13 cellular contexts compared by ENCODE assay signal in the genomic region with DNA sequence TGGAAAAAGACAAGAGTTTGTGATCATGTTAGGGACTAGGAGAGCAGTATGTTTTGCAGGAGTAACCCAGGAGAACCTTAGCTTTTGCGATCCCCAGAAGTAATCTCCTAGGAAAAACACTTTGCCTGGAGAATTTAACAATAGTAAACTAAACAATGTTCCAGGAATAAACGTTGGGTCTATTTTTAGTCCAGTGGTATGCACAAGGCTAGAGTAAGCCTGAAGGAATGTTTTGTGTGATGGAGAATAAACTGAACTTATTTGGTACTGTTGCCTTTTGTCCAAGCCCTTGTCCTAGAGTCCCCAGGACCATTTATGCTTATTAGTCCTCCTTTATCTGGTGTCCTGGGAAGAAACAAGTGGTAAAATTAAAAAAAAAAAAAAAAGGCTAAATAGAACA. TPM values are rescaled to one million over a fixed set of nuclear protein-coding genes. Genes with fewer than 3 reads are reported as not detected.
DNase-seq lines count a peak whose midpoint lies in the region; ATAC-seq and TF ChIP-seq lines count a peak whose summit lies in the region.
"Had no signal": no experiment of that assay in that cellular context is flagged by ENCODE, and none has a peak within 500 bp of the region (broad histone marks: within the 10 kb centered on the region; RNA-seq: fewer than 3 reads in every experiment).

No MANE protein-coding gene starts in this region.

- H2AFZ ChIP-seq in GM23248 (peak overlapping the region; percentile 36; the same call in 1 of the 2 replicates), neuronal stem cell (ENCODE audit: low read length) (no peak overlapping the region)

- no peaks in the 10 kb centered on the region for H3K36me3 ChIP-seq in GM23248 (ENCODE audit: low read depth)
- H3K36me3 ChIP-seq in heart left ventricle, result no peaks in the 10 kb centered on the region
- no peaks in the 10 kb centered on the region for H3K36me3 ChIP-seq in neuronal stem cell (replicated peaks in 1 of 2; ENCODE audit: control insufficient read depth in 2 of 2, insufficient read depth in 2 of 2, low read length in 2 of 2)
- H3K36me3 ChIP-seq: prostate gland had no signal

- H4K8ac ChIP-seq in neuronal stem cell (ENCODE audit: low read depth, low read length), result no peak overlapping the region

- H3K18ac ChIP-seq in neuronal stem cell (ENCODE audit: low read length), result no peak overlapping the region

- DNase-seq in GM23248 (peak; percentile 69), astrocyte of the cerebellum (ENCODE audit: low read depth) (peak; percentile 18), heart left ventricle (no peak), smooth muscle cell of the brain vasculature (ENCODE audit: low read depth, low spot score) (peak; percentile 15), SKM-1 treated with dmso at 0.1 percent for 144 hours (lab: John Stamatoyannopoulos, UW; ENCODE audit: unreplicated experiment) (no peak), NCI-H1105 (lab: John Stamatoyannopoulos, UW) (no peak), neuronal stem cell (ENCODE audit: low spot score) (no peak)
- no peak for DNase-seq in activated CD4-positive, alpha-beta T cell treated with anti-CD3 and anti-CD28 coated beads, Interleukin-2, amount 50 U/mL, for 48 hours
- DNase-seq: activated B cell treated with CpG ODN at 0.5 μM for 24 hours; GF-D8; NCI-H146; stimulated activated naive CD8-positive, alpha-beta T cell treated with anti-CD3 and anti-CD28 coated beads, Interleukin-15, Interleukin-2, amounts not matched to agents 100 U/mL and 50 U/mL, for 24 hours had no signal

- H3K4me1 ChIP-seq in GM23248 (ENCODE audit: insufficient read depth) (peaks cover 13% of the 10 kb centered on the region), heart left ventricle (peaks cover 0 to 20% (median 7%) of the 10 kb centered on the region in 12 donors), neuronal stem cell (ENCODE audit: control insufficient read depth in 2 of 2, insufficient read depth in 1 of 2, low read depth in 1 of 2, low read length in 2 of 2) (no peaks in the 10 kb centered on the region)
- H3K4me1 ChIP-seq: prostate gland had no signal

- H3K9me3 ChIP-seq in GM23248 (ENCODE audit: low read depth) (no peaks in the 10 kb centered on the region), heart left ventricle (no peaks in the 10 kb centered on the region), neuronal stem cell (replicated peaks in 1 of 2; ENCODE audit: control insufficient read depth in 2 of 2, insufficient read depth in 1 of 2, low read depth in 1 of 2, low read length in 2 of 2) (no peaks in the 10 kb centered on the region)
- H3K9me3 ChIP-seq: prostate gland had no signal

- no peak overlapping the region for H3K23ac ChIP-seq in neuronal stem cell (ENCODE audit: low read depth, low read length, poor library complexity)

- H3K4ac ChIP-seq in neuronal stem cell (ENCODE audit: low read length), result no peak overlapping the region

- no peaks in the 10 kb centered on the region for H3K9me2 ChIP-seq in GM23248 (ENCODE audit: insufficient read depth)

- in situ Hi-C loops in GM23248 (cut with MboI), result no loop called here
- in situ Hi-C loops in astrocyte of the cerebellum (cut with HindIII; ENCODE audit: low sequenced_read_pairs), result no loop called here

- H2AK5ac ChIP-seq in neuronal stem cell (ENCODE audit: low read depth, low read length), result no peak overlapping the region

- no peak overlapping the region for H2BK15ac ChIP-seq in neuronal stem cell (ENCODE audit: low read length)

- H3F3A ChIP-seq in GM23248 (ENCODE audit: insufficient read depth), result no peaks in the 10 kb centered on the region

- TF ChIP-seq POLR2A in heart left ventricle (IDR thresholded peaks at IDR 0.05), result no peak

- intact Hi-C loops in heart left ventricle (cut with DNase I), result no loop called here

- H2BK120ac ChIP-seq in neuronal stem cell (ENCODE audit: low read depth, low read length), result no peak overlapping the region

- no peaks in the 10 kb centered on the region for H3K79me1 ChIP-seq in neuronal stem cell (ENCODE audit: low read depth, low read length)

- peak; percentile 69 to 93 (median 86) for ATAC-seq in heart left ventricle
- ATAC-seq: stimulated activated naive CD8-positive, alpha-beta T cell treated with anti-CD3 and anti-CD28 coated beads, Interleukin-15, Interleukin-2, amounts not matched to agents 100 U/mL and 50 U/mL, for 24 hours had no signal

- no peak overlapping the region for H2BK5ac ChIP-seq in neuronal stem cell (ENCODE audit: low read length)

- peak overlapping the region; percentile 28 for H3K4me2 ChIP-seq in GM23248 (ENCODE audit: unreplicated experiment)
- H3K4me2 ChIP-seq in neuronal stem cell (ENCODE audit: insufficient read depth, low read length, poor library complexity, severe bottlenecking), result no peak overlapping the region

- peak overlapping the region; percentile 35; the same call in 1 of the 2 replicates for H3K27ac ChIP-seq in GM23248
- peak overlapping the region in 9 of 12 donors; percentile 2 to 72 (median 31) for H3K27ac ChIP-seq in heart left ventricle
- H3K27ac ChIP-seq in neuronal stem cell (replicated peaks; ENCODE audit: low read length), result no peak overlapping the region
- H3K27ac ChIP-seq: prostate gland had no signal

- H3K4me3 ChIP-seq in GM23248 (no peak overlapping the region), astrocyte of the cerebellum (ENCODE audit: low read depth, low read length) (no peak overlapping the region), heart left ventricle (no peak overlapping the region), neuronal stem cell (ENCODE audit: low read length in 2 of 2) (no peak overlapping the region)
- H3K4me3 ChIP-seq: prostate gland had no signal

- 48% methylated on average over 2 of the region's 2 CpGs for WGBS in GM23248 (ENCODE audit: low coverage in 1 of 2, low lambda C conversion rate in 2 of 2, missing lambda C conversion rate in 2 of 2), 2 experiments
- 14 to 25% (median 21%) methylated on average over 2 of the region's 2 CpGs for WGBS in heart left ventricle, 4 donors
- WGBS in neuronal stem cell (ENCODE audit: extremely low coverage in 2 of 2, insufficient read length in 2 of 2, insufficient replicate concordance in 1 of 2), 2 donors, result no CpG with 5 or more reads among the region's 2 CpGs

- no peaks in the 10 kb centered on the region for H3K79me2 ChIP-seq in GM23248 (ENCODE audit: insufficient read depth)

- TF ChIP-seq CTCF in astrocyte of the cerebellum (IDR thresholded peaks at IDR 0.05; ENCODE audit: low read depth, low read length, missing control alignments), result no peak
- TF ChIP-seq CTCF in heart left ventricle (IDR thresholded peaks at IDR 0.05), result no peak

- H2BK12ac ChIP-seq in neuronal stem cell (ENCODE audit: low read length), result no peak overlapping the region

- H3K27me3 ChIP-seq in GM23248 (replicated peaks; ENCODE audit: insufficient read depth) (no peaks in the 10 kb centered on the region), heart left ventricle (no peaks in the 10 kb centered on the region), neuronal stem cell (ENCODE audit: control insufficient read depth in 3 of 3, insufficient read depth in 3 of 3, low read depth in 1 of 3, low read length in 3 of 3) (no peaks in the 10 kb centered on the region)

- H3K9ac ChIP-seq in GM23248, result no peak overlapping the region
- no peak overlapping the region for H3K9ac ChIP-seq in neuronal stem cell (ENCODE audit: low read depth, low read length, poor library complexity)

- H4K91ac ChIP-seq in neuronal stem cell (ENCODE audit: low read depth, low read length, poor library complexity), result no peak overlapping the region

- H4K20me1 ChIP-seq in GM23248 (ENCODE audit: insufficient read depth), result no peaks in the 10 kb centered on the region

- H3K14ac ChIP-seq in neuronal stem cell (ENCODE audit: low read length), result no peak overlapping the region

RNA-seq across cellular contexts. Expression of a gene that starts 28.7 kb away (rescaled TPM):
- 2.7 and 6.8 TPM in 2 replicates for total RNA-seq in GM23248 (2014; rRNA removed; shearing (Covaris generic))
- polyA plus RNA-seq in GM23248 (2016; fragmentation: Nextera tagmentation; extraction: Ambion mirVana) (0.89 and 1.7 TPM in 2 replicates), heart left ventricle (10 to 100 TPM; 63.3 to 90.2 TPM)
- 100 to 1,000 TPM; 137 to 439 (median 218) TPM for total RNA-seq in heart left ventricle
- polyA plus RNA-seq in neuronal stem cell (2013, experiment 1 of 2), result 45.2 TPM
- 46.0 TPM for polyA plus RNA-seq in neuronal stem cell (2013, experiment 2 of 2)

Comparison
In these comparisons a context has a peak if more than half of its experiments do, and no peak if none do; other contexts are left out.
1. DNase-seq: peak in GM23248 (single experiment), astrocyte of the cerebellum (single experiment) and smooth muscle cell of the brain vasculature (single experiment); none in heart left ventricle (0 of 5), SKM-1 treated with dmso at 0.1 percent for 144 hours (single experiment), activated CD4-positive, alpha-beta T cell treated with anti-CD3 and anti-CD28 coated beads, Interleukin-2, amount 50 U/mL, for 48 hours (0 of 2), NCI-H1105 (single experiment) and neuronal stem cell (single experiment).
2. RNA of a gene that starts 28.7 kb away (total RNA-seq): 137 to 439 TPM in heart left ventricle; 2.7 to 6.8 TPM in GM23248; every median in the first group is over 10 times any median in the second.